In the genomic region with DNA sequence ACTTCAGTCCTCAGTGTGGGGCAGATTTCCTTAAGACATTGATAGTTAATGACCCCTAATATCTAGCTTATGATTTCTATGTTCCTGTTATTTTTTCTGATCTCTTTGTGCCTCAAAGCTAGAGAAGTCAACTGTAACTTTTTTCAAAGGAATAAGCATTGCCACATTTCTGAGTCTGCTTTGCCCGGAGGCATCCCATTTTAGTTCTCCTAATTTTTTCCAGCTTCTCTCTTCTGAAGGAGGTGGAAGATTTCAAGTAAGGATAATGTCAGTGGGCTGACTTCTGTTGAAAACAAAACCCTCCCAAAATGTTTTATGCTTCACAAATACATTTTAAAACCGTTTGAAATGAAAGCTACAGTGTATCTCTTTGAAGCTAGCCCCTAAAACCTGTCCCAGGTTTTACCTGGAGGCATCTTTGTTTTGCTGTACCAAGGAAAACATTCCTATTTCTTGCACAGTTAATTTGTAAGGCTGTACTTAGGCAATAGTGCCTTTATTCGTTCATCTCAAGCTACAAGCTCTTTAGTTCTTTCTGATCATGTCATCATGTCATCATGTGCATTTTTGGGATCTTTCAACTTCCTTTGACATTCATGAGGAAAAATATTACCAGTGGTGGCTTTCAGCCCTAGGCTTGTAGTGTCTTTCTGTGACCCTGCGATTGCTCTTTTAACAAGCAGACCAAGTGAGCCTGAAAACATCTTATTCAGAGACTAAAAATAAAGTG, we compare ENCODE assay signal across 23 cellular contexts.
"Had no signal": no experiment of that assay in that cellular context is flagged by ENCODE, and none has a peak within 500 bp of the region (broad histone marks: within the 10 kb centered on the region; RNA-seq: fewer than 3 reads in every experiment).

No MANE protein-coding gene starts in this region.

- H3K36me3 ChIP-seq: left ventricle myocardium inferior, ovary, thyroid gland, transverse colon, upper lobe of right lung, uterus had no signal

- FAIRE-seq: islet of Langerhans had no signal

- H3K27ac ChIP-seq: left ventricle myocardium inferior, ovary, testis, thyroid gland, transverse colon, upper lobe of right lung, uterus had no signal

- H3K4me3 ChIP-seq: left ventricle myocardium inferior, lung, mucosa of descending colon, ovary, skin epidermis, testis, thyroid gland, transverse colon, upper lobe of right lung, uterus had no signal

- H3K4me1 ChIP-seq: testis, transverse colon, upper lobe of right lung, uterus had no signal

- H3K27me3 ChIP-seq: ovary, testis, thyroid gland, transverse colon, upper lobe of right lung, uterus had no signal

- DNase-seq: hypothalamus; immature natural killer cell; left ventricle myocardium inferior; midbrain; mucosa of descending colon; naive thymus-derived CD4-positive, alpha-beta T cell; ovary; retina; right cardiac atrium; stimulated activated CD4-positive, alpha-beta T cell treated with anti-CD3 and anti-CD28 coated beads, Interleukin-12 subunit alpha, Interleukin-12 subunit beta, amount 100 ng/mL, for 4 hours; stimulated activated CD4-positive, alpha-beta T cell treated with anti-CD3 and anti-CD28 coated beads, Interleukin-15, amount 100 ng/mL, for 24 hours; stimulated activated CD4-positive, alpha-beta T cell treated with anti-CD3 and anti-CD28 coated beads, Interleukin-2, amount 100 ng/mL, for 24 hours; stimulated activated CD4-positive, alpha-beta T cell treated with anti-CD3 and anti-CD28 coated beads, Interleukin-4, amount 100 ng/mL, for 1 hour; stimulated activated naive CD4-positive, alpha-beta T cell; stimulated activated naive CD8-positive, alpha-beta T cell treated with anti-CD3 and anti-CD28 coated beads, Interleukin-15, amount 100 ng/mL, for 72 hours; testis; thyroid gland; transverse colon; upper lobe of right lung; uterus had no signal

- H3K9me3 ChIP-seq: left ventricle myocardium inferior, mucosa of descending colon, ovary, testis, thyroid gland, transverse colon, upper lobe of right lung, uterus had no signal
